ENCODE assay signal across 14 cellular contexts in the genomic region with DNA sequence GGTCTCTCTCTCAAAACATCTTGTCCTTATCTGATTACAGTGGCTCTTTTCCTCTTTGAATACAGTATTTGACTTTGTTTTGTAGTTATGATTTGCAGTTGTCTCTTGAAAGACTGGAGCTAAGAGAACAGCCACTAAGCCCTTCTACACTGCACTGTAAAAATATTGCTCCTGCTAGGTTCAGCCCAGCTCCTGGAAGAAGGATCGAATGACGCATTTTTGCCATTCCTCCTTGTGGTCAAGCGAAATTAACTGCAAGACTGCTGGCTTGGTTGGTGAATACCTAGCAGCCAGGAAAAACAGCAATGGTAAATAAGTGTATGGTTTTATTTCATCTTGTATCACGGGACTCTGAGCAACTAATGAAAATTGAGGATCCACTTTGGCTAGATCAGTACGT.
A peak's percentile ranks its signal among the peaks of the same experiment; 100 is the strongest.
DNase-seq lines count a peak whose midpoint lies in the region; ATAC-seq and TF ChIP-seq lines count a peak whose summit lies in the region.
"Had no signal": no experiment of that assay in that cellular context is flagged by ENCODE, and none has a peak within 500 bp of the region (broad histone marks: within the 10 kb centered on the region; RNA-seq: fewer than 3 reads in every experiment).

No MANE protein-coding gene starts in this region.

- H3K27ac ChIP-seq in foreskin keratinocyte (no peak overlapping the region), left ventricle myocardium inferior (replicated peaks) (no peak overlapping the region)
- H3K27ac ChIP-seq: body of pancreas, gastroesophageal sphincter, skin epidermis had no signal

- H3K36me3 ChIP-seq in left ventricle myocardium inferior, result no peaks in the 10 kb centered on the region
- H3K36me3 ChIP-seq: gastroesophageal sphincter had no signal

- no peak overlapping the region for H3K4me3 ChIP-seq in skeletal muscle cell (ENCODE audit: low read depth, low read length)
- H3K4me3 ChIP-seq in left ventricle myocardium inferior, result no peak overlapping the region
- H3K4me3 ChIP-seq: body of pancreas, gastroesophageal sphincter, skin epidermis had no signal

- H3K4me1 ChIP-seq in foreskin keratinocyte (no peaks in the 10 kb centered on the region), left ventricle myocardium inferior (no peaks in the 10 kb centered on the region)
- H3K4me1 ChIP-seq: body of pancreas, gastroesophageal sphincter had no signal

- ATAC-seq in foreskin keratinocyte (peak; percentile 19), GM18861 (IDR thresholded peaks at IDR 0.05; ENCODE audit: unreplicated experiment) (no peak)
- ATAC-seq: body of pancreas, gastroesophageal sphincter, T-helper 17 cell had no signal

- DNase-seq in H4 (ENCODE audit: low spot score) (peak; percentile 86), T1000 (lab: John Stamatoyannopoulos, UW) (peak; percentile 24), foreskin keratinocyte (peak in 1 of 2 donors; percentile 25), skeletal muscle cell (ENCODE audit: low read depth) (peak; percentile 69), left ventricle myocardium inferior (no peak)
- DNase-seq in activated CD4-positive, CD25-positive, alpha-beta regulatory T cell treated with anti-CD3 and anti-CD28 coated beads, Interleukin-2, amount 50 U/mL, for 72 hours, result no peak
- no peak for DNase-seq in activated CD4-positive, alpha-beta T cell treated with anti-CD3 and anti-CD28 coated beads for 1 hour
- DNase-seq: body of pancreas, DMS 273 treated with DMSO at 0.1 percent for 48 hours, NCI-H69, T-helper 17 cell had no signal

- no peaks in the 10 kb centered on the region for H3K27me3 ChIP-seq in foreskin keratinocyte
- no peaks in the 10 kb centered on the region for H3K27me3 ChIP-seq in left ventricle myocardium inferior (ENCODE audit: low read depth)
- H3K27me3 ChIP-seq: body of pancreas, gastroesophageal sphincter had no signal

- TF ChIP-seq CTCF in foreskin keratinocyte (conservative IDR thresholded peaks at IDR 0.05) (no peak), left ventricle myocardium inferior (IDR thresholded peaks at IDR 0.05; ENCODE audit: borderline replicate concordance) (no peak)

- intact Hi-C loops in left ventricle myocardium inferior (cut with micrococcal nuclease), result no loop called here

- H3K9me3 ChIP-seq in left ventricle myocardium inferior (replicated peaks), result no peaks in the 10 kb centered on the region
- H3K9me3 ChIP-seq: body of pancreas, gastroesophageal sphincter had no signal

Comparison
In these comparisons a context has a peak if more than half of its experiments do, and no peak if none do; other contexts are left out.
1. DNase-seq: peak in H4 (single experiment), T1000 (single experiment) and skeletal muscle cell (single experiment); none in activated CD4-positive, CD25-positive, alpha-beta regulatory T cell treated with anti-CD3 and anti-CD28 coated beads, Interleukin-2, amount 50 U/mL, for 72 hours (single experiment), left ventricle myocardium inferior (single experiment) and activated CD4-positive, alpha-beta T cell treated with anti-CD3 and anti-CD28 coated beads for 1 hour (single experiment).